In genomic region chr2:27652341-27652740, GRCh38 we compare ENCODE assay signal across 1 cellular context.
TF ChIP-seq lines count a peak whose summit lies in the region.

No MANE protein-coding gene starts in this region.

TF ChIP-seq in K562, 482 proteins besides CTCF, POLR2A, EP300 and RAD21:
- TF ChIP-seq HES1 (IDR thresholded peaks at IDR 0.05; ENCODE audit: low read depth): no peak
- TF ChIP-seq ZNF592 (IDR thresholded peaks at IDR 0.05): no peak
- no peak for TF ChIP-seq NR2C2 (CRISPR knock-in tag; IDR thresholded peaks at IDR 0.05)
- no peak for TF ChIP-seq NR2C2 (tag; IDR thresholded peaks at IDR 0.05)
- no peak for TF ChIP-seq POLR2B (IDR thresholded peaks at IDR 0.05; ENCODE audit: low read depth, partially characterized antibody)
- no peak for TF ChIP-seq PBX2 (CRISPR knock-in tag; IDR thresholded peaks at IDR 0.05; ENCODE audit: low read depth)
- no peak for TF ChIP-seq PBX2 (tag; conservative IDR thresholded peaks at IDR 0.05; ENCODE audit: low read depth)
- TF ChIP-seq PML (IDR thresholded peaks at IDR 0.05; ENCODE audit: low read length): no peak
- TF ChIP-seq DMBX1 (CRISPR knock-in tag; IDR thresholded peaks at IDR 0.05; ENCODE audit: borderline replicate concordance): no peak
- no peak for TF ChIP-seq ETS1 (conservative IDR thresholded peaks at IDR 0.05; ENCODE audit: control insufficient read depth, low read depth, low read length)
- no peak for TF ChIP-seq TCF7 (IDR thresholded peaks at IDR 0.05; ENCODE audit: borderline replicate concordance)
- TF ChIP-seq ETV1 (tag; conservative IDR thresholded peaks at IDR 0.05; ENCODE audit: low read depth): no peak
- TF ChIP-seq ZNF445 (CRISPR knock-in tag; IDR thresholded peaks at IDR 0.05; ENCODE audit: low read depth): no peak
- no peak for TF ChIP-seq ZFP36 (IDR thresholded peaks at IDR 0.05; ENCODE audit: low read depth, low read length, partially characterized antibody)
